Comparison of ENCODE assay signal across 10 cellular contexts in genomic region chr7:6794276-6794675, GRCh38. TPM values are rescaled to one million over a fixed set of nuclear protein-coding genes. Genes with fewer than 3 reads are reported as not detected.
DNase-seq lines count a peak whose midpoint lies in the region; ATAC-seq and TF ChIP-seq lines count a peak whose summit lies in the region.
"Not testable (repeated sequence)": the region's sequence is repeated elsewhere in the genome, so short reads cannot be mapped to it uniquely, and the experiment has no call there.
"Had no signal": no experiment of that assay in that cellular context is flagged by ENCODE, and none has a peak within 500 bp of the region (broad histone marks: within the 10 kb centered on the region; RNA-seq: fewer than 3 reads in every experiment).

No MANE protein-coding gene starts in this region.

- H3K36me3 Mint-ChIP-seq in osteocyte (ENCODE audit: unreplicated experiment): not testable (repeated sequence)

- in situ Hi-C loops in brain microvascular endothelial cell (cut with HindIII; ENCODE audit: low pct_ligation_motif_present, low sequenced_read_pairs): not testable (repeated sequence)

- peak overlapping the region in 1 of 2 experiments; percentile 98 for H2BK12ac ChIP-seq in mesenchymal stem cell (ENCODE audit: low read length in 2 of 2)

- peak overlapping the region; percentile 52 for H3K27ac Mint-ChIP-seq in osteocyte (ENCODE audit: unreplicated experiment)

- not testable (repeated sequence) for H3K9ac ChIP-seq in mesenchymal stem cell (ENCODE audit: low read length)

- peak; percentile 12 for ATAC-seq in Right ventricle myocardium superior (ENCODE audit: poor library complexity)
- ATAC-seq in left lobe of liver: peak; percentile 41

- H3K9me3 ChIP-seq in left ventricle myocardium inferior (replicated peaks); mesenchymal stem cell (ENCODE audit: control insufficient read depth, low read length): not testable (repeated sequence)

- H2AK5ac ChIP-seq in mesenchymal stem cell (ENCODE audit: low read length, severe bottlenecking): not testable (repeated sequence)

- not testable (repeated sequence) for H3K23ac ChIP-seq in mesenchymal stem cell (ENCODE audit: low read length in 2 of 2)

- not testable (repeated sequence) for H2BK5ac ChIP-seq in mesenchymal stem cell (ENCODE audit: low read depth, low read length, poor library complexity, severe bottlenecking)

- intact Hi-C loops in Right ventricle myocardium superior (cut with DNase I); left ventricle myocardium inferior (cut with micrococcal nuclease): not testable (repeated sequence)

- not testable (repeated sequence) for H3K9me3 Mint-ChIP-seq in osteocyte (ENCODE audit: unreplicated experiment)

- H3K4ac ChIP-seq in mesenchymal stem cell (ENCODE audit: low read depth in 1 of 2, low read length in 2 of 2): not testable (repeated sequence)

- not testable (repeated sequence) for H3K4me2 ChIP-seq in mesenchymal stem cell (ENCODE audit: low read length, poor library complexity, severe bottlenecking)

- H3K36me3 ChIP-seq in brain microvascular endothelial cell (replicated peaks); left ventricle myocardium inferior; mesenchymal stem cell (ENCODE audit: control insufficient read depth in 1 of 2, insufficient read depth in 2 of 2, low read depth in 1 of 2, low read length in 2 of 2): not testable (repeated sequence)

- H2AFZ ChIP-seq in mesenchymal stem cell (ENCODE audit: low read depth, low read length): not testable (repeated sequence)

- not testable (repeated sequence) for H3K4me1 ChIP-seq in left ventricle myocardium inferior; mesenchymal stem cell (ENCODE audit: control insufficient read depth, insufficient read depth, low read depth, low read length)

- H4K8ac ChIP-seq in mesenchymal stem cell (ENCODE audit: low read length): not testable (repeated sequence)

- H2BK15ac ChIP-seq in mesenchymal stem cell (ENCODE audit: low read depth, poor library complexity, severe bottlenecking): not testable (repeated sequence)

- H3K79me1 ChIP-seq in mesenchymal stem cell (replicated peaks; ENCODE audit: low read length, poor library complexity, severe bottlenecking): not testable (repeated sequence)

- WGBS in mesenchymal stem cell: no CpG with 5 or more reads among the region's 11 CpGs

- peak overlapping the region; percentile 66 for H3K27ac ChIP-seq in brain microvascular endothelial cell
- H3K27ac ChIP-seq in left ventricle myocardium inferior (replicated peaks): peak overlapping the region; percentile 57
- H3K27ac ChIP-seq in mesenchymal stem cell (ENCODE audit: low read length, poor library complexity, severe bottlenecking): peak overlapping the region; percentile 58

- H3K18ac ChIP-seq in mesenchymal stem cell (ENCODE audit: low read depth in 1 of 2, low read length in 2 of 2): not testable (repeated sequence)

- not testable (repeated sequence) for DNase-seq in brain microvascular endothelial cell; Right ventricle myocardium superior; left ventricle myocardium inferior; left lobe of liver (ENCODE audit: low spot score); mesenchymal stem cell; osteocyte (ENCODE audit: extremely low spot score, unreplicated experiment)

- not testable (repeated sequence) for H3K14ac ChIP-seq in mesenchymal stem cell (ENCODE audit: low read length in 2 of 2)

- H3K4me3 Mint-ChIP-seq in osteocyte (ENCODE audit: unreplicated experiment): not testable (repeated sequence)

- not testable (repeated sequence) for H2BK120ac ChIP-seq in mesenchymal stem cell (ENCODE audit: low read depth, low read length)

- not testable (repeated sequence) for TF ChIP-seq CTCF in brain microvascular endothelial cell (IDR thresholded peaks at IDR 0.05; ENCODE audit: low read depth, low read length, missing control alignments); left ventricle myocardium inferior (IDR thresholded peaks at IDR 0.05; ENCODE audit: borderline replicate concordance); osteocyte (IDR thresholded peaks at IDR 0.05)

- not testable (repeated sequence) for H3K4me1 Mint-ChIP-seq in osteocyte (ENCODE audit: unreplicated experiment)

- H3K27me3 ChIP-seq in brain microvascular endothelial cell (replicated peaks); left ventricle myocardium inferior (ENCODE audit: low read depth); mesenchymal stem cell (ENCODE audit: control insufficient read depth in 1 of 2, insufficient read depth in 1 of 2, low read length in 2 of 2): not testable (repeated sequence)

- H4K91ac ChIP-seq in mesenchymal stem cell (ENCODE audit: low read length): not testable (repeated sequence)

- H3K27me3 Mint-ChIP-seq in osteocyte (ENCODE audit: unreplicated experiment): not testable (repeated sequence)

- not testable (repeated sequence) for H3K4me3 ChIP-seq in brain microvascular endothelial cell (ENCODE audit: low read depth, low read length); left ventricle myocardium inferior; mesenchymal stem cell (ENCODE audit: insufficient read depth in 1 of 2, low read depth in 1 of 2, low read length in 2 of 2)

RNA-seq across cellular contexts. Expression of gene CCZ1B, which starts 31.8 kb away (rescaled TPM):
- total RNA-seq in Right ventricle myocardium superior: 30.0 TPM
- 27.3 TPM for total RNA-seq in left ventricle myocardium inferior
- 14.3 TPM for total RNA-seq in left lobe of liver
- polyA plus RNA-seq in mesenchymal stem cell (2013, experiment 1 of 2): 14.1 TPM
- 14.7 TPM for polyA plus RNA-seq in mesenchymal stem cell (2013, experiment 2 of 2)
- 69.3 and 70.2 TPM in 2 replicates for total RNA-seq in osteocyte

RNA-seq across cellular contexts. Expression of gene RSPH10B2, which starts 40.4 kb away (rescaled TPM):
- not detected for total RNA-seq in Right ventricle myocardium superior
- not detected for total RNA-seq in left ventricle myocardium inferior
- not detected for total RNA-seq in left lobe of liver
- not detected for polyA plus RNA-seq in mesenchymal stem cell (2013, experiment 1 of 2)
- polyA plus RNA-seq in mesenchymal stem cell (2013, experiment 2 of 2): 0.08 TPM
- total RNA-seq in osteocyte: 0.38 and 0.81 TPM in 2 replicates
- polyA plus RNA-seq: AG04450; CD14-positive monocyte; CD4-positive, CD25-positive, alpha-beta regulatory T cell; CD8-positive, alpha-beta memory T cell had no signal
